ENCODE assay signal across 16 cellular contexts in genomic region chr11:74646215-74646614, GRCh38. TPM values are rescaled to one million over a fixed set of nuclear protein-coding genes. Genes with fewer than 3 reads are reported as not detected.
DNase-seq lines count a peak whose midpoint lies in the region; ATAC-seq and TF ChIP-seq lines count a peak whose summit lies in the region.
"Had no signal": no experiment of that assay in that cellular context is flagged by ENCODE, and none has a peak within 500 bp of the region (broad histone marks: within the 10 kb centered on the region; RNA-seq: fewer than 3 reads in every experiment).

No MANE protein-coding gene starts in this region.

- no peak for TF ChIP-seq CTCF in SK-N-SH (IDR thresholded peaks at IDR 0.05)
- TF ChIP-seq CTCF in gastroesophageal sphincter (IDR thresholded peaks at IDR 0.05) = no peak
- TF ChIP-seq CTCF in stomach (IDR thresholded peaks at IDR 0.05) = no peak

- 72% methylated on average over 4 of the region's 4 CpGs for WGBS in SK-N-SH (ENCODE audit: low lambda C conversion rate)
- WGBS in gastroesophageal sphincter (ENCODE audit: low coverage in 1 of 2), 2 donors = 100% methylated on average over 2 of the region's 4 CpGs; no CpG with 5 or more reads in 1 of the 2 donors
- 80 to 98% (median 91%) methylated on average over 4 of the region's 4 CpGs for WGBS in stomach, 5 donors

- H3K27ac ChIP-seq in SK-N-SH (ENCODE audit: low read depth in 2 of 2, low read length in 1 of 2) = peak overlapping the region in 1 of 2 experiments; percentile 35; a peak in 2 of 4 replicates
- peak overlapping the region in 3 of 4 donors; percentile 29 to 87 (median 84) for H3K27ac ChIP-seq in gastroesophageal sphincter
- peak overlapping the region in 4 of 5 donors; percentile 7 to 85 (median 54) for H3K27ac ChIP-seq in stomach
- H3K27ac ChIP-seq in naive thymus-derived CD4-positive, alpha-beta T cell (ENCODE audit: low read depth, low read length) = no peak overlapping the region
- H3K27ac ChIP-seq: BLaER1 had no signal

- H3K79me2 ChIP-seq in SK-N-SH (ENCODE audit: insufficient read depth) = no peaks in the 10 kb centered on the region

- CTCF ChIA-PET in SK-N-SH (lab: Yijun Ruan, JAX) = interaction anchor here (1.0 to 1.5 kb wide), 4 partner anchors 11 to 80 kb away, joined by 3 to 4 read pairs (median 4); no protein-coding TSS in a partner anchor
- CTCF ChIA-PET in naive thymus-derived CD4-positive, alpha-beta T cell (lab: Charles Lee) = interaction anchor here (0.7 kb wide), 1 partner anchor 8 kb away, joined by 3 read pairs; no protein-coding TSS in a partner anchor

- H3K9me3 Mint-ChIP-seq in naive thymus-derived CD4-positive, alpha-beta T cell = no peaks in the 10 kb centered on the region
- H3K9me3 Mint-ChIP-seq: CD8-positive, alpha-beta memory T cell had no signal

- POLR2A ChIA-PET in SK-N-SH (lab: Yijun Ruan, JAX) = no interaction called here
- POLR2A ChIA-PET in naive thymus-derived CD4-positive, alpha-beta T cell (lab: Charles Lee) = no interaction called here

- intact Hi-C loops in stomach (cut with DNase I; ENCODE audit: low total_unique reads) = no loop called here
- intact Hi-C loops in naive thymus-derived CD4-positive, alpha-beta T cell (cut with micrococcal nuclease) = no loop called here

- H3F3A ChIP-seq in SK-N-SH (replicated peaks; ENCODE audit: insufficient read depth) = no peaks in the 10 kb centered on the region

- H4K20me1 ChIP-seq in SK-N-SH (ENCODE audit: insufficient read depth) = no peaks in the 10 kb centered on the region
- H4K20me1 ChIP-seq: BLaER1 had no signal

- no peaks in the 10 kb centered on the region for H3K9me2 ChIP-seq in SK-N-SH

- H3K27ac Mint-ChIP-seq in naive thymus-derived CD4-positive, alpha-beta T cell = no peak overlapping the region
- H3K27ac Mint-ChIP-seq: CD8-positive, alpha-beta memory T cell had no signal

- no peak overlapping the region for H3K4me3 Mint-ChIP-seq in naive thymus-derived CD4-positive, alpha-beta T cell
- H3K4me3 Mint-ChIP-seq: CD8-positive, alpha-beta memory T cell had no signal

- H2AFZ ChIP-seq in SK-N-SH (ENCODE audit: low read depth) = no peak overlapping the region

- TF ChIP-seq POLR2A in gastroesophageal sphincter (IDR thresholded peaks at IDR 0.05) (no peak), stomach (IDR thresholded peaks at IDR 0.05) (no peak)

- H3K36me3 Mint-ChIP-seq in naive thymus-derived CD4-positive, alpha-beta T cell = peaks cover 12 to 61% (median 44%) of the 10 kb centered on the region in 5 donors

- TF ChIP-seq EP300 in SK-N-SH (IDR thresholded peaks at IDR 0.05; ENCODE audit: borderline replicate concordance in 1 of 2, low read depth in 1 of 2, low read length in 1 of 2) = peak in 1 of 2 experiments; percentile 80; a peak in 2 of 4 replicates
- TF ChIP-seq EP300 in gastroesophageal sphincter (IDR thresholded peaks at IDR 0.05) = no peak
- no peak for TF ChIP-seq EP300 in stomach (IDR thresholded peaks at IDR 0.05)

- H3K4me3 ChIP-seq in SK-N-SH (ENCODE audit: low read depth in 2 of 2, low read length in 1 of 2) (no peak overlapping the region), gastroesophageal sphincter (no peak overlapping the region), stomach (no peak overlapping the region)
- no peak overlapping the region for H3K4me3 ChIP-seq in naive thymus-derived CD4-positive, alpha-beta T cell (ENCODE audit: low read length)
- H3K4me3 ChIP-seq: BLaER1 had no signal

- H3K9ac ChIP-seq in SK-N-SH = no peak overlapping the region
- H3K9ac ChIP-seq: BLaER1 had no signal

- H3K9me3 ChIP-seq in SK-N-SH = no peaks in the 10 kb centered on the region
- no peaks in the 10 kb centered on the region for H3K9me3 ChIP-seq in gastroesophageal sphincter
- no peaks in the 10 kb centered on the region for H3K9me3 ChIP-seq in stomach
- H3K9me3 ChIP-seq in naive thymus-derived CD4-positive, alpha-beta T cell (ENCODE audit: control insufficient read depth in 2 of 3, low read length in 3 of 3) = no peaks in the 10 kb centered on the region
- H3K9me3 ChIP-seq: BLaER1, Caco-2 had no signal

- ATAC-seq in gastroesophageal sphincter (no peak), HG03520 (IDR thresholded peaks at IDR 0.05; ENCODE audit: unreplicated experiment) (no peak)
- ATAC-seq in naive thymus-derived CD4-positive, alpha-beta T cell = no peak

- H3K27me3 ChIP-seq in SK-N-SH (ENCODE audit: insufficient read depth) = no peaks in the 10 kb centered on the region
- H3K27me3 ChIP-seq in gastroesophageal sphincter = no peaks in the 10 kb centered on the region
- no peaks in the 10 kb centered on the region for H3K27me3 ChIP-seq in stomach
- H3K27me3 ChIP-seq in naive thymus-derived CD4-positive, alpha-beta T cell (ENCODE audit: control insufficient read depth in 2 of 2, insufficient read depth in 2 of 2, low read length in 2 of 2) = no peaks in the 10 kb centered on the region
- H3K27me3 ChIP-seq: BLaER1 had no signal

- H3K27me3 Mint-ChIP-seq in naive thymus-derived CD4-positive, alpha-beta T cell = no peaks in the 10 kb centered on the region
- H3K27me3 Mint-ChIP-seq: CD8-positive, alpha-beta memory T cell had no signal

- TF ChIP-seq RAD21 in SK-N-SH (IDR thresholded peaks at IDR 0.05; ENCODE audit: low read length) = no peak

- H3K4me1 ChIP-seq in SK-N-SH (ENCODE audit: control insufficient read depth in 1 of 2, insufficient read depth in 2 of 2, low read depth in 1 of 2, low read length in 1 of 2) (peaks cover 0 to 9% of the 10 kb centered on the region in 2 experiments; a peak in 2 of 4 replicates), gastroesophageal sphincter (peaks cover 8 to 92% (median 9%) of the 10 kb centered on the region in 3 donors), stomach (peaks cover 0 to 37% (median 17%) of the 10 kb centered on the region in 4 donors)
- H3K4me1 ChIP-seq in naive thymus-derived CD4-positive, alpha-beta T cell (ENCODE audit: control insufficient read depth in 2 of 2, insufficient read depth in 2 of 2, low read length in 2 of 2) = no peaks in the 10 kb centered on the region
- H3K4me1 ChIP-seq: BLaER1, Caco-2 had no signal

- H3K36me3 ChIP-seq in SK-N-SH (replicated peaks in 1 of 2; ENCODE audit: control insufficient read depth in 1 of 2, insufficient read depth in 2 of 2, low read length in 1 of 2) = peaks cover 15% of the 10 kb centered on the region in 2 experiments
- peaks cover 0 to 8% of the 10 kb centered on the region in 2 donors for H3K36me3 ChIP-seq in gastroesophageal sphincter
- peaks cover 0 to 56% (median 16%) of the 10 kb centered on the region in 4 donors for H3K36me3 ChIP-seq in stomach
- H3K36me3 ChIP-seq in naive thymus-derived CD4-positive, alpha-beta T cell (ENCODE audit: control insufficient read depth in 2 of 3, insufficient read depth in 3 of 3, low read length in 3 of 3) = peaks cover 0 to 25% (median 2%) of the 10 kb centered on the region in 3 experiments

- no peaks in the 10 kb centered on the region for H3K4me1 Mint-ChIP-seq in naive thymus-derived CD4-positive, alpha-beta T cell
- H3K4me1 Mint-ChIP-seq: CD8-positive, alpha-beta memory T cell had no signal

- H3K4me2 ChIP-seq in SK-N-SH = peak overlapping the region; percentile 34; the same call in 1 of the 2 replicates
- H3K4me2 ChIP-seq: BLaER1 had no signal

- DNase-seq in EH (ENCODE audit: low read depth) = peak; percentile 40
- DNase-seq in SK-N-SH = peak; percentile 22
- DNase-seq in stomach = no peak
- DNase-seq in NCI-H2171 (lab: John Stamatoyannopoulos, UW) = no peak
- no peak for DNase-seq in NCI-H510A treated with DMSO at 0.1 percent for 48 hours (lab: John Stamatoyannopoulos, UW)
- DNase-seq in naive thymus-derived CD4-positive, alpha-beta T cell = no peak
- DNase-seq: 8988T; AML-193; Caco-2; CD8-positive, alpha-beta memory T cell; DND-41; GF-D8; HCEC 1CT had no signal

TF ChIP-seq in SK-N-SH, 30 proteins besides CTCF, POLR2A, EP300 and RAD21 (continues in another document):
- peak; percentile 73 for TF ChIP-seq TCF12 (IDR thresholded peaks at IDR 0.05)
- no peak for TF ChIP-seq REST (IDR thresholded peaks at IDR 0.05; ENCODE audit: low read depth, low read length)
- TF ChIP-seq CHD2 (IDR thresholded peaks at IDR 0.05; ENCODE audit: low read length, partially characterized antibody) = no peak
- TF ChIP-seq MEF2A (IDR thresholded peaks at IDR 0.05; ENCODE audit: borderline replicate concordance, low read depth) = no peak
- TF ChIP-seq GABPA (IDR thresholded peaks at IDR 0.05; ENCODE audit: low read depth) = no peak
- TF ChIP-seq YY1 (IDR thresholded peaks at IDR 0.05; ENCODE audit: low read depth) = no peak
- no peak for TF ChIP-seq FOXM1 (IDR thresholded peaks at IDR 0.05; ENCODE audit: low read depth)
- no peak for TF ChIP-seq EZH2phosphoT487 (IDR thresholded peaks at IDR 0.05; ENCODE audit: borderline replicate concordance, low read depth)

RNA-seq across cellular contexts. Expression of gene POLD3, which starts 53.8 kb away (rescaled TPM):
- 7.9 and 9.5 TPM in 2 replicates for polyA plus RNA-seq in SK-N-SH (2012; rRNA removed)
- 7.9 and 8.5 TPM in 2 replicates for polyA plus RNA-seq in SK-N-SH (2012; cell fraction: cytosol; rRNA removed)
- 9.3 and 13.1 TPM in 2 replicates for polyA plus RNA-seq in SK-N-SH (2012; cell fraction: nucleus; rRNA removed)
- total RNA-seq in gastroesophageal sphincter = 10 to 100 TPM in 2 of 4 donors, 1 to 10 TPM in 2; 9.1 to 18.7 (median 12.4) TPM
- 10 to 100 TPM in 4 of 5 donors, 1 to 10 TPM in 1; 4.7 to 85.7 (median 22.9) TPM for total RNA-seq in stomach
- 10 to 100 TPM in 1 of 3 donors, 1 to 10 TPM in 2; 7.0 to 10.8 (median 7.5) TPM for polyA plus RNA-seq in stomach
- total RNA-seq in naive thymus-derived CD4-positive, alpha-beta T cell = 10 to 100 TPM in 4 of 5 experiments, 1 to 10 TPM in 1; 8.0 to 40.8 (median 14.7) TPM
- 10 to 100 TPM; 10.3 to 16.4 TPM for polyA plus RNA-seq in naive thymus-derived CD4-positive, alpha-beta T cell

Comparison
In these comparisons a context has a peak if more than half of its experiments do, and no peak if none do; other contexts are left out.
1. DNase-seq: peak in EH (single experiment) and SK-N-SH (single experiment); none in stomach (single experiment), NCI-H2171 (single experiment), NCI-H510A treated with DMSO at 0.1 percent for 48 hours (single experiment) and naive thymus-derived CD4-positive, alpha-beta T cell (0 of 9).